ENCODE assay signal across 24 cellular contexts in genomic region chr22:22250651-22251050, GRCh38. TPM values are rescaled to one million over a fixed set of nuclear protein-coding genes. Genes with fewer than 3 reads are reported as not detected.
"Had no signal": no experiment of that assay in that cellular context is flagged by ENCODE, and none has a peak within 500 bp of the region (broad histone marks: within the 10 kb centered on the region; RNA-seq: fewer than 3 reads in every experiment).

No MANE protein-coding gene starts in this region.

RNA-seq across cellular contexts. Expression of gene VPREB1, which starts 6.1 kb away (rescaled TPM):
- total RNA-seq: activated CD4-positive, alpha-beta memory T cell treated with anti-CD3 and anti-CD28 coated beads for 36 hours; activated CD8-positive, alpha-beta memory T cell treated with anti-CD3 and anti-CD28 coated beads for 36 hours; activated CD8-positive, alpha-beta memory T cell treated with anti-CD3 and anti-CD28 coated beads, Interleukin-2, amount 10 ng/mL, durations not matched to agents 7 days and 5 days; activated CD8-positive, alpha-beta T cell treated with anti-CD3 and anti-CD28 coated beads, Interleukin-2, amount 10 ng/mL, durations not matched to agents 7 days and 5 days; activated naive CD4-positive, alpha-beta T cell treated with anti-CD3 and anti-CD28 coated beads for 36 hours; activated naive CD4-positive, alpha-beta T cell treated with anti-CD3 and anti-CD28 coated beads, Interleukin-2, amount 50 U/mL, for 72 hours; activated naive CD8-positive, alpha-beta T cell treated with anti-CD3 and anti-CD28 coated beads, Interleukin-2, amount 10 ng/mL, durations not matched to agents 7 days and 5 days; activated T-helper 1 cell treated with anti-CD3 and anti-CD28 coated beads, Interleukin-12 subunit alpha, Interleukin-12 subunit beta, Interleukin-2, Interleukin-4 antibody, amounts not matched to agents 30 ng/mL and 10 ng/mL and 1 ng/mL, durations not matched to agents 14 hours and 24 hours and 36 hours; activated T-helper 2 cell treated with anti-CD3 and anti-CD28 coated beads, Interferon-gamma antibody, Interleukin-2, Interleukin-4, amounts not matched to agents 10 μg/mL and 5 μg/mL and 100 μg/mL, durations not matched to agents 14 hours and 24 hours and 36 hours; ascending aorta; breast epithelium; cardiac muscle cell; colonic mucosa; dermis microvascular lymphatic vessel endothelial cell; endothelial cell of umbilical vein; esophagus squamous epithelium; fibroblast of lung; fibroblast of villous mesenchyme; gastroesophageal sphincter; glomerular endothelial cell; T-cell; T-helper 2 cell treated with Interferon-gamma antibody and Interleukin-4, amounts not matched to agents 100 ng/mL and 5 ng/mL, for 36 hours; WTC11 had no signal
- polyA plus RNA-seq: cardiac muscle cell, endothelial cell of umbilical vein, esophagus, fibroblast of lung had no signal
